In genomic region chr1:244751271-244751895, GRCh38 we compare ENCODE assay signal across 21 cellular contexts.
DNase-seq lines count a peak whose midpoint lies in the region; ATAC-seq, FAIRE-seq and TF ChIP-seq lines count a peak whose summit lies in the region.
"Had no signal": no experiment of that assay in that cellular context is flagged by ENCODE, and none has a peak within 500 bp of the region (broad histone marks: within the 10 kb centered on the region; RNA-seq: fewer than 3 reads in every experiment).

No MANE protein-coding gene starts in this region.

- ATAC-seq in HG03354 (IDR thresholded peaks at IDR 0.05; ENCODE audit: poor library complexity, severe bottlenecking, unreplicated experiment), result no peak
- ATAC-seq in HG02852 (IDR thresholded peaks at IDR 0.05; ENCODE audit: unreplicated experiment), result no peak
- ATAC-seq: body of pancreas, HCT116, WTC11 had no signal

- no peak for TF ChIP-seq POLR2A in GM12892 (IDR thresholded peaks at IDR 0.05; ENCODE audit: low read depth, low read length)

- FAIRE-seq in GM12892 (lab: Jason Lieb, UNC), result no peak
- FAIRE-seq: frontal cortex, GM18507, islet of Langerhans had no signal

- DNase-seq in COLO668 (lab: John Stamatoyannopoulos, UW; ENCODE audit: unreplicated experiment), result peak; percentile 94
- peak; percentile 98 for DNase-seq in NCI-H146 (lab: John Stamatoyannopoulos, UW)
- peak; percentile 93 for DNase-seq in NCI-H69 (lab: John Stamatoyannopoulos, UW)
- DNase-seq in cerebellar nuclear complex (lab: John Stamatoyannopoulos, UW), result peak; percentile 53 to 96
- DNase-seq in islet precursor cell, result no peak
- DNase-seq in GM12892 (ENCODE audit: insufficient read length), result no peak
- DNase-seq: activated CD4-positive, alpha-beta T cell treated with anti-CD3 and anti-CD28 coated beads, Interleukin-2, amount 50 U/mL, for 48 hours; activated CD8-positive, alpha-beta memory T cell treated with anti-CD3 and anti-CD28 coated beads, Interleukin-2, amount 50 U/mL, for 48 hours; activated effector memory CD4-positive, alpha-beta T cell treated with anti-CD3 and anti-CD28 coated beads, Interleukin-2, amount 50 U/mL, for 16 hours; body of pancreas; effector memory CD4-positive, alpha-beta T cell; hippocampal formation; KG1; SK-N-SH had no signal

Comparison
In these comparisons a context has a peak if more than half of its experiments do, and no peak if none do; other contexts are left out.
1. DNase-seq: peak in COLO668 (single experiment), NCI-H146 (single experiment), NCI-H69 (single experiment) and cerebellar nuclear complex (2 of 2); none in islet precursor cell (single experiment) and GM12892 (single experiment).